ENCODE assay signal across 16 cellular contexts in the genomic region with DNA sequence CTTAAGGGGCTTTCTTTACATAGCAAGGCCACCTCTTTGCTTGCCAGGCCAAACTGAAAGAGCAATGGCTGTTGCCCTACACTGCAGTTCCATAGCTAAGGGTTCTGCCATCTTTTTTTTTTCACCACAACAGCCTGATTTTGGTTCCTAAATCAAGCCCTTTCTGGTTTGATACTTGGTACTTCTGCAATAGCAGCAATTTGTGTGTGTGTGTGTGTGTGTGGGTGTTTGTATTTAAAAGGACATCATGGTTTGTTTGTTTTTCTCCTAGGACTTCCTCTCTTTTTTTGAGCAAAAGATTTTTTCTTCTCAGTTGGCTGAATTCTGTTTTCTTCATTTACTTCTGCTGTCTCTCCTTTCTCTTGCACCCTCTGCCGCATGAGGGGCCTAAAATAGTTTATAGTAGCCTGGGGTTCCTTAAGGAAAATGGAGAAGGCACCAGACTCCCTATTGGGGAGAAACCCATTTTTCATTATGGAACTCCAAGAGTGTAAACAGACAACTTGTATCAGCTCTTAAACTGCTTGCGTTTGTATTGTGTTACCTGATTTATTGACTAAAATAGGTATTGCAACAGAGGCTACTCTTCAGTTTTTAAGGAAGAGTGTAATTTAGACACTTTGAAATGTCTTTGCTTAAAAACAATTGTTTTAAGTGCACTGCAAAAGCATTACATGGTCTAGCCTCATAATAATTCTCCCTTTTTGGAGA. TPM values are rescaled to one million over a fixed set of nuclear protein-coding genes. Genes with fewer than 3 reads are reported as not detected.
DNase-seq lines count a peak whose midpoint lies in the region; ATAC-seq and TF ChIP-seq lines count a peak whose summit lies in the region.
"Had no signal": no experiment of that assay in that cellular context is flagged by ENCODE, and none has a peak within 500 bp of the region (broad histone marks: within the 10 kb centered on the region; RNA-seq: fewer than 3 reads in every experiment).

No MANE protein-coding gene starts in this region.

- H3K36me3 Mint-ChIP-seq in dendritic cell treated with granulocyte-macrophage colony-stimulating factor and Interleukin-4, amounts not matched to agents 40 ng/mL and 50 ng/mL, for 4 days (ENCODE audit: low read depth), result no peaks in the 10 kb centered on the region
- H3K36me3 Mint-ChIP-seq: CD4-positive, CD25-positive, alpha-beta regulatory T cell; CD8-positive, alpha-beta T cell had no signal

- H3K4me3 Mint-ChIP-seq in dendritic cell treated with granulocyte-macrophage colony-stimulating factor and Interleukin-4, amounts not matched to agents 40 ng/mL and 50 ng/mL, for 4 days, result no peak overlapping the region
- H3K4me3 Mint-ChIP-seq: CD4-positive, CD25-positive, alpha-beta regulatory T cell; CD8-positive, alpha-beta T cell; GM23338; H9 had no signal

- no peak overlapping the region for H3K4me3 ChIP-seq in upper lobe of right lung
- H3K4me3 ChIP-seq: GM23338 had no signal

- TF ChIP-seq CTCF in upper lobe of right lung (IDR thresholded peaks at IDR 0.05), result no peak

- intact Hi-C loops in dendritic cell treated with granulocyte-macrophage colony-stimulating factor and Interleukin-4, amounts not matched to agents 40 ng/mL and 50 ng/mL, for 4 days (cut with micrococcal nuclease), result no loop called here
- intact Hi-C loops in upper lobe of right lung (cut with DNase I) (no loop called here), sciatic nerve (cut with DNase I) (no loop called here)

- no peaks in the 10 kb centered on the region for H3K9me3 ChIP-seq in upper lobe of right lung

- no peak overlapping the region for H3K27ac ChIP-seq in upper lobe of right lung

- peak; percentile 41 for DNase-seq in NOMO-1 treated with DMSO at 0.1 percent for 48 hours (lab: John Stamatoyannopoulos, UW; ENCODE audit: unreplicated experiment)
- DNase-seq in NOMO-1 treated with dmso at 0.1 percent for 144 hours (lab: John Stamatoyannopoulos, UW; ENCODE audit: unreplicated experiment), result no peak
- peak; percentile 80 for DNase-seq in CD1c-positive myeloid dendritic cell (ENCODE audit: extremely low spot score)
- DNase-seq in upper lobe of right lung, result no peak
- no peak for DNase-seq in sciatic nerve (ENCODE audit: low spot score)
- DNase-seq: C1 segment of cervical spinal cord; Caco-2; CD4-positive, CD25-positive, alpha-beta regulatory T cell; CD8-positive, alpha-beta T cell; DMS153; DMS79 treated with DMSO at 0.1 percent for 48 hours; GF-D8; H9 had no signal

- ATAC-seq in upper lobe of right lung (peak; percentile 51), sciatic nerve (no peak)
- ATAC-seq: CD8-positive, alpha-beta T cell; GM23338; HCT116 had no signal

- H3K9me3 Mint-ChIP-seq in dendritic cell treated with granulocyte-macrophage colony-stimulating factor and Interleukin-4, amounts not matched to agents 40 ng/mL and 50 ng/mL, for 4 days, result peaks cover 20% of the 10 kb centered on the region

- H3K4me1 ChIP-seq in upper lobe of right lung, result no peaks in the 10 kb centered on the region
- H3K4me1 ChIP-seq: Caco-2 had no signal

- no peaks in the 10 kb centered on the region for H3K27me3 Mint-ChIP-seq in dendritic cell treated with granulocyte-macrophage colony-stimulating factor and Interleukin-4, amounts not matched to agents 40 ng/mL and 50 ng/mL, for 4 days

- peaks cover 18% of the 10 kb centered on the region for H3K4me1 Mint-ChIP-seq in dendritic cell treated with granulocyte-macrophage colony-stimulating factor and Interleukin-4, amounts not matched to agents 40 ng/mL and 50 ng/mL, for 4 days (ENCODE audit: low read depth)
- H3K4me1 Mint-ChIP-seq: CD4-positive, CD25-positive, alpha-beta regulatory T cell; GM23338; H9 had no signal

- no peaks in the 10 kb centered on the region for H3K36me3 ChIP-seq in upper lobe of right lung

- no peaks in the 10 kb centered on the region for H3K27me3 ChIP-seq in upper lobe of right lung

- H3K27ac Mint-ChIP-seq in dendritic cell treated with granulocyte-macrophage colony-stimulating factor and Interleukin-4, amounts not matched to agents 40 ng/mL and 50 ng/mL, for 4 days, result peak overlapping the region; percentile 79
- H3K27ac Mint-ChIP-seq: CD4-positive, CD25-positive, alpha-beta regulatory T cell; CD8-positive, alpha-beta T cell; GM23338; H9 had no signal

RNA-seq across cellular contexts. Expression of a gene that starts 12.3 kb away (rescaled TPM):
- total RNA-seq in upper lobe of right lung (40.0 TPM), sciatic nerve (34.9 TPM)

Comparison
In these comparisons a context has a peak if more than half of its experiments do, and no peak if none do; other contexts are left out.
1. DNase-seq: peak in NOMO-1 treated with DMSO at 0.1 percent for 48 hours (single experiment) and CD1c-positive myeloid dendritic cell (single experiment); none in NOMO-1 treated with dmso at 0.1 percent for 144 hours (single experiment), upper lobe of right lung (single experiment) and sciatic nerve (single experiment).